1 cellular context compared by ENCODE assay signal in the genomic region with DNA sequence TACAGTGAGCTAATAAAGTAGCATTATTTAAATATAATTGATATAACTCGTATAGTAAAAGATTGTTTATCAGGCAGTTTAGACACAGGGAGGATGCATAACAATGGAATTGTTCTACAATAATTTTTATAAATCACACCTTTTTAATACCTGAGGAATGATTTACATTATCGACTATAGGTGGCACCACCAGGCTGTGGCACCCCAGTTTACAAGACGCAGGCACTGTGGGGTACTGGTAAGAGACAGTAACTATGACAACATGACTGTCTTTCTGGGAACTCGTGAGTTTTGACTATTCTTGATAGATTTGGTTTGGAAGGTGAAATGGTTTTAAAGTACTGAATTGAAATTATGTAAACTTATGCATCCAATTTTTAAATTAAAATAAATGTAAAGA.
TF ChIP-seq lines count a peak whose summit lies in the region.

No MANE protein-coding gene starts in this region.

TF ChIP-seq in H1, 55 proteins besides CTCF, POLR2A, EP300 and RAD21:
- TF ChIP-seq, protein P1, sequence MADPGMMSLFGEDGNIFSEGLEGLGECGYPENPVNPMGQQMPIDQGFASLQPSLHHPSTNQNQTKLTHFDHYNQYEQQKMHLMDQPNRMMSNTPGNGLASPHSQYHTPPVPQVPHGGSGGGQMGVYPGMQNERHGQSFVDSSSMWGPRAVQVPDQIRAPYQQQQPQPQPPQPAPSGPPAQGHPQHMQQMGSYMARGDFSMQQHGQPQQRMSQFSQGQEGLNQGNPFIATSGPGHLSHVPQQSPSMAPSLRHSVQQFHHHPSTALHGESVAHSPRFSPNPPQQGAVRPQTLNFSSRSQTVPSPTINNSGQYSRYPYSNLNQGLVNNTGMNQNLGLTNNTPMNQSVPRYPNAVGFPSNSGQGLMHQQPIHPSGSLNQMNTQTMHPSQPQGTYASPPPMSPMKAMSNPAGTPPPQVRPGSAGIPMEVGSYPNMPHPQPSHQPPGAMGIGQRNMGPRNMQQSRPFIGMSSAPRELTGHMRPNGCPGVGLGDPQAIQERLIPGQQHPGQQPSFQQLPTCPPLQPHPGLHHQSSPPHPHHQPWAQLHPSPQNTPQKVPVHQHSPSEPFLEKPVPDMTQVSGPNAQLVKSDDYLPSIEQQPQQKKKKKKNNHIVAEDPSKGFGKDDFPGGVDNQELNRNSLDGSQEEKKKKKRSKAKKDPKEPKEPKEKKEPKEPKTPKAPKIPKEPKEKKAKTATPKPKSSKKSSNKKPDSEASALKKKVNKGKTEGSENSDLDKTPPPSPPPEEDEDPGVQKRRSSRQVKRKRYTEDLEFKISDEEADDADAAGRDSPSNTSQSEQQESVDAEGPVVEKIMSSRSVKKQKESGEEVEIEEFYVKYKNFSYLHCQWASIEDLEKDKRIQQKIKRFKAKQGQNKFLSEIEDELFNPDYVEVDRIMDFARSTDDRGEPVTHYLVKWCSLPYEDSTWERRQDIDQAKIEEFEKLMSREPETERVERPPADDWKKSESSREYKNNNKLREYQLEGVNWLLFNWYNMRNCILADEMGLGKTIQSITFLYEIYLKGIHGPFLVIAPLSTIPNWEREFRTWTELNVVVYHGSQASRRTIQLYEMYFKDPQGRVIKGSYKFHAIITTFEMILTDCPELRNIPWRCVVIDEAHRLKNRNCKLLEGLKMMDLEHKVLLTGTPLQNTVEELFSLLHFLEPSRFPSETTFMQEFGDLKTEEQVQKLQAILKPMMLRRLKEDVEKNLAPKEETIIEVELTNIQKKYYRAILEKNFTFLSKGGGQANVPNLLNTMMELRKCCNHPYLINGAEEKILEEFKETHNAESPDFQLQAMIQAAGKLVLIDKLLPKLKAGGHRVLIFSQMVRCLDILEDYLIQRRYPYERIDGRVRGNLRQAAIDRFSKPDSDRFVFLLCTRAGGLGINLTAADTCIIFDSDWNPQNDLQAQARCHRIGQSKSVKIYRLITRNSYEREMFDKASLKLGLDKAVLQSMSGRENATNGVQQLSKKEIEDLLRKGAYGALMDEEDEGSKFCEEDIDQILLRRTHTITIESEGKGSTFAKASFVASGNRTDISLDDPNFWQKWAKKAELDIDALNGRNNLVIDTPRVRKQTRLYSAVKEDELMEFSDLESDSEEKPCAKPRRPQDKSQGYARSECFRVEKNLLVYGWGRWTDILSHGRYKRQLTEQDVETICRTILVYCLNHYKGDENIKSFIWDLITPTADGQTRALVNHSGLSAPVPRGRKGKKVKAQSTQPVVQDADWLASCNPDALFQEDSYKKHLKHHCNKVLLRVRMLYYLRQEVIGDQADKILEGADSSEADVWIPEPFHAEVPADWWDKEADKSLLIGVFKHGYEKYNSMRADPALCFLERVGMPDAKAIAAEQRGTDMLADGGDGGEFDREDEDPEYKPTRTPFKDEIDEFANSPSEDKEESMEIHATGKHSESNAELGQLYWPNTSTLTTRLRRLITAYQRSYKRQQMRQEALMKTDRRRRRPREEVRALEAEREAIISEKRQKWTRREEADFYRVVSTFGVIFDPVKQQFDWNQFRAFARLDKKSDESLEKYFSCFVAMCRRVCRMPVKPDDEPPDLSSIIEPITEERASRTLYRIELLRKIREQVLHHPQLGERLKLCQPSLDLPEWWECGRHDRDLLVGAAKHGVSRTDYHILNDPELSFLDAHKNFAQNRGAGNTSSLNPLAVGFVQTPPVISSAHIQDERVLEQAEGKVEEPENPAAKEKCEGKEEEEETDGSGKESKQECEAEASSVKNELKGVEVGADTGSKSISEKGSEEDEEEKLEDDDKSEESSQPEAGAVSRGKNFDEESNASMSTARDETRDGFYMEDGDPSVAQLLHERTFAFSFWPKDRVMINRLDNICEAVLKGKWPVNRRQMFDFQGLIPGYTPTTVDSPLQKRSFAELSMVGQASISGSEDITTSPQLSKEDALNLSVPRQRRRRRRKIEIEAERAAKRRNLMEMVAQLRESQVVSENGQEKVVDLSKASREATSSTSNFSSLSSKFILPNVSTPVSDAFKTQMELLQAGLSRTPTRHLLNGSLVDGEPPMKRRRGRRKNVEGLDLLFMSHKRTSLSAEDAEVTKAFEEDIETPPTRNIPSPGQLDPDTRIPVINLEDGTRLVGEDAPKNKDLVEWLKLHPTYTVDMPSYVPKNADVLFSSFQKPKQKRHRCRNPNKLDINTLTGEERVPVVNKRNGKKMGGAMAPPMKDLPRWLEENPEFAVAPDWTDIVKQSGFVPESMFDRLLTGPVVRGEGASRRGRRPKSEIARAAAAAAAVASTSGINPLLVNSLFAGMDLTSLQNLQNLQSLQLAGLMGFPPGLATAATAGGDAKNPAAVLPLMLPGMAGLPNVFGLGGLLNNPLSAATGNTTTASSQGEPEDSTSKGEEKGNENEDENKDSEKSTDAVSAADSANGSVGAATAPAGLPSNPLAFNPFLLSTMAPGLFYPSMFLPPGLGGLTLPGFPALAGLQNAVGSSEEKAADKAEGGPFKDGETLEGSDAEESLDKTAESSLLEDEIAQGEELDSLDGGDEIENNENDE (IDR thresholded peaks at IDR 0.05; ENCODE audit: insufficient replicate concordance, low read length) = no peak
- no peak for TF ChIP-seq KDM5A (IDR thresholded peaks at IDR 0.05; ENCODE audit: low read length)
- TF ChIP-seq CREB1 (IDR thresholded peaks at IDR 0.05) = no peak
- TF ChIP-seq SP2 (IDR thresholded peaks at IDR 0.05; ENCODE audit: low read length) = no peak
- TF ChIP-seq CEBPB (IDR thresholded peaks at IDR 0.05; ENCODE audit: low read depth, low read length) = no peak
- TF ChIP-seq MAX (IDR thresholded peaks at IDR 0.05) = no peak
- TF ChIP-seq SIRT6 (IDR thresholded peaks at IDR 0.05; ENCODE audit: low read length) = no peak
- TF ChIP-seq HDAC6 (IDR thresholded peaks at IDR 0.05; ENCODE audit: low read depth, low read length) = no peak
- TF ChIP-seq ASH2L (IDR thresholded peaks at IDR 0.05; ENCODE audit: low read length) = no peak
